In the genomic region with DNA sequence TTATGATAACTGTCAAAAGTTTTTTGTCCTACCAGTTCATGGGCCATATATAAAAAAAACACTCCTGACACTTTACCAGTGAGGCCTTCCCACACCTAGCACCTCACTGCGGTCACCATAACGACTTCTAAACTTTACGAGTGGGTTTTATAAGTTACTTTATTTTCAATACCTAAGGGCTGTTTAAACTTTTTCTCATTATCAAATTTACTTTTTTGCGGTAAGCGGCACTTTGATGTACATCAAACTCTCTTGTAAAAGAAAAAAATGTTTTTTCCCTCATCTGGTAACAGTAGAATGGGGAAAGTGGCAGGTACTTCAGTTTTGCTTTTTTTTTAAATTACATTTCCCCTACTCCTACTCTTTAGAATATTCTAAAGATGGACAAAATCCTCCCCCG, we compare ENCODE assay signal across 1 cellular context.
TF ChIP-seq lines count a peak whose summit lies in the region.

No MANE protein-coding gene starts in this region.

TF ChIP-seq in GM12878, 131 proteins besides CTCF, POLR2A, EP300 and RAD21:
- TF ChIP-seq, protein P1, sequence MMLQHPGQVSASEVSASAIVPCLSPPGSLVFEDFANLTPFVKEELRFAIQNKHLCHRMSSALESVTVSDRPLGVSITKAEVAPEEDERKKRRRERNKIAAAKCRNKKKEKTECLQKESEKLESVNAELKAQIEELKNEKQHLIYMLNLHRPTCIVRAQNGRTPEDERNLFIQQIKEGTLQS (IDR thresholded peaks at IDR 0.05; ENCODE audit: borderline replicate concordance, extremely low read depth, low read depth, low read length), result no peak
- TF ChIP-seq ZSCAN29 (IDR thresholded peaks at IDR 0.05) (no peak), ZNF622 (IDR thresholded peaks at IDR 0.05) (no peak), DPF2 (IDR thresholded peaks at IDR 0.05) (no peak)
